ENCODE assay signal across 16 cellular contexts in the genomic region with DNA sequence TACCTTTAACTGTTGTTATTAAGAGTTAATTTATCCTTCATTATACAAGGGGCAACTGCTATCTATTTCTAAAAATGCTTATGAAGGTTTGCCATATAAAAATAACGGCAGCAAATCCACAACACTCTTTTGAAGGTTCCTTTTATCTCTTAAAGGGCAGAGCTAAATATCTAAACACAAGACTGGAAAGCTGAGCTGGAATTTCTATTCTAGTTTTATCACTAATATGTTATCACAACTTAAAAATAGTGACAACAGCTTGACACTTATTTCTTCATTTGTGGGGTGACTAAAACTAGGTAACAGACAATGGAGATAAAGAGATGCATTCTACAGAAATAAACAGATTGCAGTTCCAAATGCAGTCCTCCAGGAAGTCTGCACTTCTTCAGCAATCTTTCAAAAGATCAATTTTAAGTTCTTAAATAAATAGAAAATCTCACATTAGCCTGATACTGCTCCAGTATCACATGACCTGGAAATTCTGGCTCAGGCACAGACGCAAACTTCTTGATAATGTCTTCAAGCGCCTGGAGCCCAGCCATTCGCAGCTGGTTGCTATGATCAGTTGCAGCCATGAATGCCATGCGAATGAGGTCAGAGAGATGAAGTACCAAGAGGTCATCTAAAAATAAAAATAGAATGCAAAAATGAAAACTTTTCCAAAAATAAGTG. TPM values are rescaled to one million over a fixed set of nuclear protein-coding genes. Genes with fewer than 3 reads are reported as not detected.
A peak's percentile ranks its signal among the peaks of the same experiment; 100 is the strongest.
DNase-seq lines count a peak whose midpoint lies in the region; ATAC-seq, FAIRE-seq and TF ChIP-seq lines count a peak whose summit lies in the region.
"Had no signal": no experiment of that assay in that cellular context is flagged by ENCODE, and none has a peak within 500 bp of the region (broad histone marks: within the 10 kb centered on the region; RNA-seq: fewer than 3 reads in every experiment).

No MANE protein-coding gene starts in this region.

- no peaks in the 10 kb centered on the region for H4K20me1 ChIP-seq in GM23338 (replicated peaks; ENCODE audit: insufficient read depth)

- DNase-seq in GM23338 (ENCODE audit: low spot score) (no peak), dermis blood vessel endothelial cell (peak; percentile 47), right lobe of liver (peak in 1 of 3 donors; percentile 51), testis (peak; percentile 91), ACHN (no peak), NCI-H1105 (lab: John Stamatoyannopoulos, UW) (no peak), D721Med (ENCODE audit: insufficient read length, low spot score) (no peak)
- DNase-seq: activated naive CD4-positive, alpha-beta T cell treated with anti-CD3 and anti-CD28 coated beads, Interleukin-2, amount 10 ng/mL, durations not matched to agents 7 days and 5 days; DMS79 treated with DMSO at 0.1 percent for 48 hours; midbrain; NCI-H187; SHP77 treated with DMSO at 0.1 percent for 48 hours; stimulated activated CD4-positive, alpha-beta T cell treated with anti-CD3 and anti-CD28 coated beads, Interleukin-2, amount 100 ng/mL, for 48 hours had no signal

- H3K4me1 ChIP-seq in GM23338 (ENCODE audit: insufficient read depth) (peaks cover 5% of the 10 kb centered on the region; the same call in 1 of the 2 replicates), right lobe of liver (no peaks in the 10 kb centered on the region), testis (peaks cover 17% of the 10 kb centered on the region)
- H3K4me1 ChIP-seq: vagina had no signal

- ATAC-seq in GM23338 (no peak), right lobe of liver (peak; percentile 41 to 53 (median 44)), GM19023 (IDR thresholded peaks at IDR 0.05; ENCODE audit: unreplicated experiment) (no peak)
- ATAC-seq: activated CD4-positive, CD25-positive, alpha-beta regulatory T cell treated with anti-CD3 and anti-CD28 coated beads, Interleukin-2, amount 50 U/mL, for 24 hours had no signal

- no peak for TF ChIP-seq CTCF in GM23338 (conservative IDR thresholded peaks at IDR 0.05; ENCODE audit: low read depth in 2 of 2)
- no peak for TF ChIP-seq CTCF in right lobe of liver (IDR thresholded peaks at IDR 0.05)
- TF ChIP-seq CTCF in testis (IDR thresholded peaks at IDR 0.05): no peak
- no peak for TF ChIP-seq CTCF in D721Med (IDR thresholded peaks at IDR 0.05; ENCODE audit: insufficient read depth, missing control alignments)

- H3K27ac ChIP-seq in GM23338 (ENCODE audit: low read depth) (peak overlapping the region; percentile 5; the same call in 1 of the 2 replicates), right lobe of liver (no peak overlapping the region), testis (peak overlapping the region in 1 of 2 donors; percentile 58)
- H3K27ac ChIP-seq: vagina had no signal

- H3K4me2 ChIP-seq in GM23338: no peak overlapping the region

- FAIRE-seq in D721Med (lab: Jason Lieb, UNC): no peak

- WGBS in right lobe of liver (ENCODE audit: insufficient coverage, low coverage, low lambda C conversion rate, missing lambda C conversion rate): 61% methylated on average over 5 of the region's 5 CpGs
- WGBS in testis, 2 donors: 37 to 42% methylated on average over 5 of the region's 5 CpGs

- no peaks in the 10 kb centered on the region for H3K9me2 ChIP-seq in GM23338 (ENCODE audit: insufficient read depth)

- H3K36me3 ChIP-seq in GM23338 (ENCODE audit: insufficient read depth) (0 out of 2 replicates have a peak, but pooled peaks cover 3% of the 10 kb centered on the region), right lobe of liver (peaks cover 0 to 42% (median 8%) of the 10 kb centered on the region in 4 donors), testis (ENCODE audit: low read depth, missing control alignments) (no peaks in the 10 kb centered on the region)

- H3K9me3 Mint-ChIP-seq in GM23338: no peaks in the 10 kb centered on the region
- H3K9me3 Mint-ChIP-seq: activated naive CD4-positive, alpha-beta T cell treated with anti-CD3 and anti-CD28 coated beads, Interleukin-2, amount 10 ng/mL, durations not matched to agents 7 days and 5 days had no signal

- H2AFZ ChIP-seq in GM23338: no peak overlapping the region

- H3K9me3 ChIP-seq in right lobe of liver: no peaks in the 10 kb centered on the region
- H3K9me3 ChIP-seq in testis: no peaks in the 10 kb centered on the region
- H3K9me3 ChIP-seq: vagina had no signal

- no peak for TF ChIP-seq POLR2A in right lobe of liver (IDR thresholded peaks at IDR 0.05)
- no peak for TF ChIP-seq POLR2A in testis (IDR thresholded peaks at IDR 0.05)

- peaks cover 7% of the 10 kb centered on the region for H3K4me1 Mint-ChIP-seq in GM23338
- H3K4me1 Mint-ChIP-seq: activated naive CD4-positive, alpha-beta T cell treated with anti-CD3 and anti-CD28 coated beads, Interleukin-2, amount 10 ng/mL, durations not matched to agents 7 days and 5 days had no signal

- H3K36me3 Mint-ChIP-seq in GM23338 (ENCODE audit: low read depth): peaks cover 1% of the 10 kb centered on the region

- intact Hi-C loops in right lobe of liver (cut with DNase I) (no loop called here), testis (cut with DNase I; ENCODE audit: low total_unique reads) (no loop called here)

- H3F3A ChIP-seq in GM23338 (replicated peaks; ENCODE audit: low read depth): peaks cover 4% of the 10 kb centered on the region; the same call in 1 of the 2 replicates

- in situ Hi-C loops in ACHN (cut with HindIII; ENCODE audit: low pct_ligation_motif_present, low pct_unique_long_range_greater_than_20kb, low sequenced_read_pairs): no loop called here

- no peak overlapping the region for H3K4me3 Mint-ChIP-seq in GM23338
- H3K4me3 Mint-ChIP-seq: activated naive CD4-positive, alpha-beta T cell treated with anti-CD3 and anti-CD28 coated beads, Interleukin-2, amount 10 ng/mL, durations not matched to agents 7 days and 5 days had no signal

- H3K4me3 ChIP-seq in GM23338: no peak overlapping the region
- H3K4me3 ChIP-seq in right lobe of liver: no peak overlapping the region
- H3K4me3 ChIP-seq in testis: no peak overlapping the region
- H3K4me3 ChIP-seq: vagina had no signal

- H3K27me3 Mint-ChIP-seq in GM23338 (ENCODE audit: insufficient read depth, low read depth, poor library complexity): no peaks in the 10 kb centered on the region
- H3K27me3 Mint-ChIP-seq: activated naive CD4-positive, alpha-beta T cell treated with anti-CD3 and anti-CD28 coated beads, Interleukin-2, amount 10 ng/mL, durations not matched to agents 7 days and 5 days had no signal

- no peak overlapping the region for H3K27ac Mint-ChIP-seq in GM23338
- H3K27ac Mint-ChIP-seq: activated naive CD4-positive, alpha-beta T cell treated with anti-CD3 and anti-CD28 coated beads, Interleukin-2, amount 10 ng/mL, durations not matched to agents 7 days and 5 days had no signal

- H3K27me3 ChIP-seq in GM23338 (ENCODE audit: insufficient read depth): no peaks in the 10 kb centered on the region
- H3K27me3 ChIP-seq in right lobe of liver: no peaks in the 10 kb centered on the region
- H3K27me3 ChIP-seq in testis: no peaks in the 10 kb centered on the region
- H3K27me3 ChIP-seq: vagina had no signal

- no peaks in the 10 kb centered on the region for H3K79me2 ChIP-seq in GM23338 (replicated peaks; ENCODE audit: insufficient read depth)

RNA-seq across cellular contexts. Expression of a gene that starts 54.0 kb away (rescaled TPM):
- 34.0 and 34.5 TPM in 2 replicates for total RNA-seq in GM23338 (2014; rRNA removed; shearing (Covaris generic))
- polyA plus RNA-seq in GM23338 (2016; fragmentation: Nextera tagmentation; extraction: Ambion mirVana) (15.0 and 16.1 TPM in 2 replicates), testis (ENCODE audit: insufficient read depth, low read depth, low replicate concordance) (13.9 TPM)
- total RNA-seq in dermis blood vessel endothelial cell (24.7 and 52.0 TPM in 2 replicates), right lobe of liver (10 to 100 TPM in 2 of 6 experiments, 1 to 10 TPM in 4; 6.2 to 10.6 (median 8.2) TPM), testis (10 to 100 TPM; 34.8 to 37.1 TPM)

Comparison
In these comparisons a context has a peak if more than half of its experiments do, and no peak if none do; other contexts are left out.
1. ATAC-seq: peak in right lobe of liver (4 of 4); none in GM23338 (single experiment) and GM19023 (single experiment).
2. DNase-seq: peak in dermis blood vessel endothelial cell (single experiment) and testis (single experiment); none in GM23338 (single experiment), ACHN (single experiment), NCI-H1105 (single experiment) and D721Med (single experiment).